Comparison of ENCODE assay signal across 1 cellular context in the genomic region with DNA sequence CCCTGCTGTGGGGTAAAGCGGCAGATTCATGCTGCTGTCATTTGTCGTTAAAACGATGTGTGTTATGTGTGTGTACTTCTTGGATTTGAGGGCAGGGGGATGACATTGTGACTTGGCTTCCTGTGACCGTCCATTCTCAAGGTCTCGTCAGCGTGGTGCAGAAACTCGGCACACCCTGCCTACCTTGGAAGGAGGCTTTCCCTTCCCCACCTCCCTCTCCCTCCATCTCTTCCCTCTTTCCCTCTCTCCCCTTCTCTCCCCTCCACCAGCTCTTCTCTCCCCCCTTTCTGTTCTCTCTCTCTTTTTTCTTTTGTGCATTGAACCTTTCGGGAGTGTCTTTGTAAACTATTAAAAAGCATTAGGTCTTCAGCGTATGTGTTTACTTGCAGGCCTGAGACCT.
A peak's percentile ranks its signal among the peaks of the same experiment; 100 is the strongest.
TF ChIP-seq lines count a peak whose summit lies in the region.

No MANE protein-coding gene starts in this region.

TF ChIP-seq in neural cell, 6 proteins besides CTCF, POLR2A, EP300 and RAD21:
- peak; percentile 37 for TF ChIP-seq MXI1 (conservative IDR thresholded peaks at IDR 0.05; ENCODE audit: poor library complexity, severe bottlenecking)
TF ChIP-seq in neural cell: peak in this region for 1; not testable (repeated sequence) for 5.
